ENCODE assay signal across 27 cellular contexts in the genomic region with DNA sequence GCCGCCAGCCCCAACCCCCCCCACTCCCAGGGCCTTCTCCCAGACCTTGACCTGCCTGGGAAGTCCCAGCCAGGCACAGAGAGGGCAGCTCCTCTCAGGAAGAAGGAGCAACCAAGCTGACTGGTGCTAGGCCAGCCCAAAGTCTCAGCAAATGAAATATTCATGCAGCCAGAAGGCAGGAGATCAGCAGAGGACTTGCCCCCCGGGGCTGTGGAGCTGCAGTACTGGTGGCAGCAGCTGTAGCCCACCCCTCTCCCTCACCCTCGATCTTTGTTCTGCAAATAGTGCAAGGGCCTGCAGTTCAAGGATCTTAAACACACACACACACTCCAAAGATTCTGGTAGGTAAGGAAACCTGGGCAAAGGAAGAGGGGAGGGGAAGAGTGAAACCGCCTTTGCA. TPM values are rescaled to one million over a fixed set of nuclear protein-coding genes. Genes with fewer than 3 reads are reported as not detected.
"Had no signal": no experiment of that assay in that cellular context is flagged by ENCODE, and none has a peak within 500 bp of the region (broad histone marks: within the 10 kb centered on the region; RNA-seq: fewer than 3 reads in every experiment).

No MANE protein-coding gene starts in this region.

- H3K27me3 ChIP-seq: Peyer's patch, SJCRH30 had no signal

- H3K27me3 Mint-ChIP-seq: activated CD8-positive, alpha-beta memory T cell treated with anti-CD3 and anti-CD28 coated beads, Interleukin-2, amount 10 ng/mL, durations not matched to agents 7 days and 5 days had no signal

- H3K9me3 ChIP-seq: Peyer's patch, SJCRH30, SK-N-SH had no signal

- DNase-seq: activated B cell treated with CpG ODN at 0.5 μM for 24 hours; activated CD4-positive, alpha-beta T cell treated with anti-CD3 and anti-CD28 coated beads for 1 hour; activated CD4-positive, alpha-beta T cell treated with anti-CD3 and anti-CD28 coated beads, Interleukin-2, amount 10 ng/mL, durations not matched to agents 24 days and 14 days; activated CD4-positive, alpha-beta T cell treated with anti-CD3 and anti-CD28 coated beads, Interleukin-2, amount 50 U/mL, for 48 hours; activated CD8-positive, alpha-beta memory T cell treated with anti-CD3 and anti-CD28 coated beads, Interleukin-2, amount 10 ng/mL, durations not matched to agents 7 days and 5 days; activated effector memory CD4-positive, alpha-beta T cell treated with anti-CD3 and anti-CD28 coated beads, Interleukin-2, amount 50 U/mL, for 16 hours; activated naive CD4-positive, alpha-beta T cell treated with Interleukin-2 at 50 U/mL for 16 hours; activated T-cell treated with anti-CD3 and anti-CD28 coated beads, Interleukin-2, amount 50 U/mL, for 4 hours; amygdala; NCI-H1105; NCI-H1436; NCI-H1694 treated with DMSO at 0.1 percent for 48 hours; NCI-H2029 treated with DMSO at 0.1 percent for 48 hours; NCI-H510A treated with DMSO at 0.1 percent for 48 hours; NCI-H69; NK-92 treated with Interleukin-12 subunit alpha and Interleukin-12 subunit beta, amount 100 ng/mL, for 24 hours; Peyer's patch; Right ventricle myocardium superior; SJCRH30; SK-N-SH had no signal

- H3K27ac ChIP-seq: KMS-11, Peyer's patch, RWPE1, SJCRH30 had no signal

- ATAC-seq: activated CD8-positive, alpha-beta memory T cell treated with anti-CD3 and anti-CD28 coated beads, Interleukin-2, amount 10 ng/mL, durations not matched to agents 7 days and 5 days; activated T-cell treated with anti-CD3 and anti-CD28 coated beads, Interleukin-2, amount 50 U/mL, for 4 hours had no signal

- H3K4me3 Mint-ChIP-seq: activated B cell treated with CpG ODN at 0.5 μM for 24 hours; activated CD4-positive, alpha-beta T cell treated with anti-CD3 and anti-CD28 coated beads, Interleukin-2, amount 10 ng/mL, durations not matched to agents 24 days and 14 days; activated CD8-positive, alpha-beta memory T cell treated with anti-CD3 and anti-CD28 coated beads, Interleukin-2, amount 10 ng/mL, durations not matched to agents 7 days and 5 days; activated naive CD8-positive, alpha-beta T cell; activated T-cell treated with anti-CD3 and anti-CD28 coated beads, Interleukin-2, amount 50 U/mL, for 4 hours; brain; T-helper 2 cell treated with Interferon-gamma antibody and Interleukin-4, amounts not matched to agents 5 μg/mL and 100 μg/mL, for 36 hours had no signal

- H3K36me3 ChIP-seq: Peyer's patch, SJCRH30 had no signal

- H3K4me1 ChIP-seq: SJCRH30 had no signal

- H3K4me3 ChIP-seq: Peyer's patch, SJCRH30 had no signal

- H3K4me2 ChIP-seq: KMS-11, SK-N-SH had no signal

- FAIRE-seq: astrocyte had no signal

- H3K27ac Mint-ChIP-seq: activated B cell treated with CpG ODN at 0.5 μM for 24 hours; activated CD4-positive, alpha-beta T cell treated with anti-CD3 and anti-CD28 coated beads, Interleukin-2, amount 10 ng/mL, durations not matched to agents 24 days and 14 days; activated CD8-positive, alpha-beta memory T cell treated with anti-CD3 and anti-CD28 coated beads, Interleukin-2, amount 10 ng/mL, durations not matched to agents 7 days and 5 days; activated naive CD8-positive, alpha-beta T cell; T-helper 2 cell treated with Interferon-gamma antibody and Interleukin-4, amounts not matched to agents 5 μg/mL and 100 μg/mL, for 36 hours had no signal

- H3K4me1 Mint-ChIP-seq: activated B cell treated with CpG ODN at 0.5 μM for 24 hours; activated CD4-positive, alpha-beta T cell treated with anti-CD3 and anti-CD28 coated beads, Interleukin-2, amount 10 ng/mL, durations not matched to agents 24 days and 14 days; activated CD8-positive, alpha-beta memory T cell treated with anti-CD3 and anti-CD28 coated beads, Interleukin-2, amount 10 ng/mL, durations not matched to agents 7 days and 5 days had no signal

- H3K36me3 Mint-ChIP-seq: activated CD8-positive, alpha-beta memory T cell treated with anti-CD3 and anti-CD28 coated beads, Interleukin-2, amount 10 ng/mL, durations not matched to agents 7 days and 5 days; activated naive CD8-positive, alpha-beta T cell; brain had no signal

- H3K9me3 Mint-ChIP-seq: activated B cell treated with CpG ODN at 0.5 μM for 24 hours; activated CD4-positive, alpha-beta T cell treated with anti-CD3 and anti-CD28 coated beads, Interleukin-2, amount 10 ng/mL, durations not matched to agents 24 days and 14 days; activated T-cell treated with anti-CD3 and anti-CD28 coated beads, Interleukin-2, amount 50 U/mL, for 4 hours; T-helper 2 cell treated with Interferon-gamma antibody and Interleukin-4, amounts not matched to agents 5 μg/mL and 100 μg/mL, for 36 hours had no signal

- H3K9ac ChIP-seq: KMS-11, SK-N-SH had no signal

RNA-seq across cellular contexts. Expression of gene SRRM3, which starts 3.5 kb away (rescaled TPM):
- total RNA-seq: activated B cell treated with CpG ODN at 0.5 μM for 24 hours; T-helper 1 cell treated with Interleukin-12 subunit alpha and Interleukin-12 subunit beta and Interleukin-4 antibody, amounts not matched to agents 30 ng/mL and 1 ng/mL, for 36 hours had no signal
